1 cellular context compared by ENCODE assay signal in the genomic region with DNA sequence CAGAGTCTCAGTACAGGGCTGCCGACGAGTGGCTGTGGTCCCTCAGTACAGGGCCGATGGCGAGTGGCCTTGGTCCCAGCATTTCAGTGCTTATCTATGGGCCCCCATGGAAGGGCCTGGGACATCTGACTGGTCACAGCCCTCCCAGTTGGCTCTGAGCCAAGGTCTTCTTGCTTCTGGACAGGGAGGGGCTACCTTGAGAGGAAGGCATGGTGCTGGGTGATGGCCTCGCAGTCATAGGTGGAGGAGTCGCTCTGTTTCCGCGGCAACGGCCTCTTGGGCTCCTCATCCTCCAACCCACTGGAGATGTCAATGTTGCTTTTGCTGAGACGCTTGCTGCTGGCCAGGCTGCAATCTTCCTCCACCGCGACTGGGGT.
TF ChIP-seq lines count a peak whose summit lies in the region.

No MANE protein-coding gene starts in this region.

TF ChIP-seq in K562, 482 proteins besides CTCF, POLR2A, EP300 and RAD21 (continued from another document):
- TF ChIP-seq, protein P1, sequence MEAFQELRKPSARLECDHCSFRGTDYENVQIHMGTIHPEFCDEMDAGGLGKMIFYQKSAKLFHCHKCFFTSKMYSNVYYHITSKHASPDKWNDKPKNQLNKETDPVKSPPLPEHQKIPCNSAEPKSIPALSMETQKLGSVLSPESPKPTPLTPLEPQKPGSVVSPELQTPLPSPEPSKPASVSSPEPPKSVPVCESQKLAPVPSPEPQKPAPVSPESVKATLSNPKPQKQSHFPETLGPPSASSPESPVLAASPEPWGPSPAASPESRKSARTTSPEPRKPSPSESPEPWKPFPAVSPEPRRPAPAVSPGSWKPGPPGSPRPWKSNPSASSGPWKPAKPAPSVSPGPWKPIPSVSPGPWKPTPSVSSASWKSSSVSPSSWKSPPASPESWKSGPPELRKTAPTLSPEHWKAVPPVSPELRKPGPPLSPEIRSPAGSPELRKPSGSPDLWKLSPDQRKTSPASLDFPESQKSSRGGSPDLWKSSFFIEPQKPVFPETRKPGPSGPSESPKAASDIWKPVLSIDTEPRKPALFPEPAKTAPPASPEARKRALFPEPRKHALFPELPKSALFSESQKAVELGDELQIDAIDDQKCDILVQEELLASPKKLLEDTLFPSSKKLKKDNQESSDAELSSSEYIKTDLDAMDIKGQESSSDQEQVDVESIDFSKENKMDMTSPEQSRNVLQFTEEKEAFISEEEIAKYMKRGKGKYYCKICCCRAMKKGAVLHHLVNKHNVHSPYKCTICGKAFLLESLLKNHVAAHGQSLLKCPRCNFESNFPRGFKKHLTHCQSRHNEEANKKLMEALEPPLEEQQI (IDR thresholded peaks at IDR 0.05) = no peak
- TF ChIP-seq, protein P2, sequence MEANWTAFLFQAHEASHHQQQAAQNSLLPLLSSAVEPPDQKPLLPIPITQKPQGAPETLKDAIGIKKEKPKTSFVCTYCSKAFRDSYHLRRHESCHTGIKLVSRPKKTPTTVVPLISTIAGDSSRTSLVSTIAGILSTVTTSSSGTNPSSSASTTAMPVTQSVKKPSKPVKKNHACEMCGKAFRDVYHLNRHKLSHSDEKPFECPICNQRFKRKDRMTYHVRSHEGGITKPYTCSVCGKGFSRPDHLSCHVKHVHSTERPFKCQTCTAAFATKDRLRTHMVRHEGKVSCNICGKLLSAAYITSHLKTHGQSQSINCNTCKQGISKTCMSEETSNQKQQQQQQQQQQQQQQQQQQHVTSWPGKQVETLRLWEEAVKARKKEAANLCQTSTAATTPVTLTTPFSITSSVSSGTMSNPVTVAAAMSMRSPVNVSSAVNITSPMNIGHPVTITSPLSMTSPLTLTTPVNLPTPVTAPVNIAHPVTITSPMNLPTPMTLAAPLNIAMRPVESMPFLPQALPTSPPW (CRISPR knock-in tag; IDR thresholded peaks at IDR 0.05) = 0 out of 2 replicates have a peak, but pooled peaks have one; percentile 4
- TF ChIP-seq HDAC8 (tag; IDR thresholded peaks at IDR 0.05) = no peak
- peak; percentile 49 for TF ChIP-seq ARID1B (IDR thresholded peaks at IDR 0.05)
- peak; percentile 67 for TF ChIP-seq RFX1 (IDR thresholded peaks at IDR 0.05)
- peak; percentile 74 for TF ChIP-seq SMAD1 (IDR thresholded peaks at IDR 0.05; ENCODE audit: low read depth, low read length, partially characterized antibody)
